Comparison of ENCODE assay signal across 7 cellular contexts in genomic region chr3:49690856-49691255, GRCh38. TPM values are rescaled to one million over a fixed set of nuclear protein-coding genes. Genes with fewer than 3 reads are reported as not detected.
DNase-seq lines count a peak whose midpoint lies in the region; ATAC-seq and TF ChIP-seq lines count a peak whose summit lies in the region.
"Not testable (repeated sequence)": the region's sequence is repeated elsewhere in the genome, so short reads cannot be mapped to it uniquely, and the experiment has no call there.

No MANE protein-coding gene starts in this region.

- CTCF ChIA-PET in PC-3 (lab: Charles Lee); activated CD4-positive, alpha-beta memory T cell treated with anti-CD3 and anti-CD28 coated beads for 36 hours (lab: Charles Lee): not testable (repeated sequence)

- WGBS in GM23248 (ENCODE audit: low coverage in 1 of 2, low lambda C conversion rate in 2 of 2, missing lambda C conversion rate in 2 of 2), 2 experiments, result 91 to 92% methylated on average over 3 of the region's 3 CpGs
- WGBS in psoas muscle, 3 donors, result 70 to 96% (median 73%) methylated on average over 3 of the region's 3 CpGs

- H3K4me2 ChIP-seq in GM23248 (ENCODE audit: unreplicated experiment), result peak overlapping the region; percentile 98
- H3K4me2 ChIP-seq in PC-3 (ENCODE audit: low read length), result peak overlapping the region; percentile 92; the same call in 1 of the 2 replicates

- not testable (repeated sequence) for H3K9ac ChIP-seq in GM23248; PC-3 (ENCODE audit: low read length)

- H4K20me1 ChIP-seq in GM23248 (ENCODE audit: insufficient read depth); PC-3 (ENCODE audit: low read length): not testable (repeated sequence)

- not testable (repeated sequence) for H3K9me2 ChIP-seq in GM23248 (ENCODE audit: insufficient read depth); PC-3 (replicated peaks; ENCODE audit: low read length)

- in situ Hi-C loops in GM23248 (cut with MboI), result not testable (repeated sequence)

- H3K36me3 ChIP-seq in GM23248 (ENCODE audit: low read depth); PC-3 (ENCODE audit: low read depth, low read length); psoas muscle (ENCODE audit: insufficient read depth in 1 of 2, low read depth in 1 of 2): not testable (repeated sequence)

- not testable (repeated sequence) for H2AFZ ChIP-seq in GM23248; PC-3 (ENCODE audit: low read length)

- H3K27ac ChIP-seq in GM23248; PC-3 (ENCODE audit: low read length): not testable (repeated sequence)
- peak overlapping the region; percentile 53 for H3K27ac ChIP-seq in psoas muscle

- H3K4me1 ChIP-seq in GM23248 (ENCODE audit: insufficient read depth) (peaks cover 11% of the 10 kb centered on the region; the same call in 1 of the 2 replicates), psoas muscle (peaks cover 57% of the 10 kb centered on the region)
- H3K4me1 ChIP-seq in PC-3 (ENCODE audit: insufficient read depth, low read length), result not testable (repeated sequence)

- DNase-seq in GM23248; PC-3; activated CD4-positive, alpha-beta memory T cell treated with anti-CD3 and anti-CD28 coated beads for 36 hours; effector memory CD8-positive, alpha-beta T cell; naive B cell; psoas muscle: not testable (repeated sequence)

- BruUV-seq in PC-3 (replicated peaks; lab: Mats Ljungman, UMichigan), result not testable (repeated sequence)

- POLR2A ChIA-PET in PC-3 (lab: Charles Lee; ENCODE audit: unreplicated experiment); activated CD4-positive, alpha-beta memory T cell treated with anti-CD3 and anti-CD28 coated beads for 36 hours (lab: Charles Lee): not testable (repeated sequence)

- H3K9me3 ChIP-seq in GM23248 (ENCODE audit: low read depth); PC-3 (ENCODE audit: low read length); psoas muscle: not testable (repeated sequence)

- not testable (repeated sequence) for H3K9me3 Mint-ChIP-seq in activated CD4-positive, alpha-beta memory T cell treated with anti-CD3 and anti-CD28 coated beads for 36 hours; activated naive CD8-positive, alpha-beta T cell (ENCODE audit: low read depth); effector memory CD8-positive, alpha-beta T cell; naive B cell

- H3K27me3 ChIP-seq in GM23248 (replicated peaks; ENCODE audit: insufficient read depth); PC-3 (ENCODE audit: low read length); psoas muscle (ENCODE audit: insufficient read depth in 3 of 3, low read length in 2 of 3): not testable (repeated sequence)

- not testable (repeated sequence) for TF ChIP-seq CTCF in PC-3 (conservative IDR thresholded peaks at IDR 0.05; ENCODE audit: low read depth, low read length); psoas muscle (IDR thresholded peaks at IDR 0.05)

- ATAC-seq in PC-3; effector memory CD8-positive, alpha-beta T cell (replicated peaks); naive B cell (ENCODE audit: low read depth in 2 of 2); psoas muscle: not testable (repeated sequence)

- not testable (repeated sequence) for H3K27me3 Mint-ChIP-seq in activated CD4-positive, alpha-beta memory T cell treated with anti-CD3 and anti-CD28 coated beads for 36 hours; activated naive CD8-positive, alpha-beta T cell; effector memory CD8-positive, alpha-beta T cell; naive B cell

- H3K4me3 ChIP-seq in GM23248; PC-3 (ENCODE audit: low read length): not testable (repeated sequence)
- peak overlapping the region; percentile 98 for H3K4me3 ChIP-seq in psoas muscle

- peak overlapping the region; percentile 98 for H3K4me3 Mint-ChIP-seq in activated CD4-positive, alpha-beta memory T cell treated with anti-CD3 and anti-CD28 coated beads for 36 hours
- H3K4me3 Mint-ChIP-seq in activated naive CD8-positive, alpha-beta T cell, result peak overlapping the region; percentile 94
- peak overlapping the region; percentile 97 to 98 for H3K4me3 Mint-ChIP-seq in effector memory CD8-positive, alpha-beta T cell
- H3K4me3 Mint-ChIP-seq in naive B cell, result peak overlapping the region; percentile 13 to 97 (median 96)

- H3K79me2 ChIP-seq in GM23248 (ENCODE audit: insufficient read depth) (peaks cover 53% of the 10 kb centered on the region), PC-3 (ENCODE audit: low read length) (peaks cover 25% of the 10 kb centered on the region)

- H3K27ac Mint-ChIP-seq in activated CD4-positive, alpha-beta memory T cell treated with anti-CD3 and anti-CD28 coated beads for 36 hours; activated naive CD8-positive, alpha-beta T cell: not testable (repeated sequence)
- H3K27ac Mint-ChIP-seq in effector memory CD8-positive, alpha-beta T cell, result peak overlapping the region in 1 of 2 donors; percentile 98
- H3K27ac Mint-ChIP-seq in naive B cell, result peak overlapping the region in 1 of 6 donors; percentile 24

- H3K36me3 Mint-ChIP-seq in activated CD4-positive, alpha-beta memory T cell treated with anti-CD3 and anti-CD28 coated beads for 36 hours; activated naive CD8-positive, alpha-beta T cell; naive B cell: not testable (repeated sequence)
- H3K36me3 Mint-ChIP-seq in effector memory CD8-positive, alpha-beta T cell (ENCODE audit: insufficient read depth), result peaks cover 30% of the 10 kb centered on the region

- peaks cover 28% of the 10 kb centered on the region for H3K4me1 Mint-ChIP-seq in activated CD4-positive, alpha-beta memory T cell treated with anti-CD3 and anti-CD28 coated beads for 36 hours (ENCODE audit: low read depth)
- H3K4me1 Mint-ChIP-seq in activated naive CD8-positive, alpha-beta T cell (ENCODE audit: low read depth), result peaks cover 33% of the 10 kb centered on the region
- H3K4me1 Mint-ChIP-seq in effector memory CD8-positive, alpha-beta T cell (ENCODE audit: low read depth in 2 of 2), result peaks cover 36 to 43% of the 10 kb centered on the region in 2 donors
- peaks cover 26 to 43% (median 39%) of the 10 kb centered on the region in 3 donors for H3K4me1 Mint-ChIP-seq in naive B cell

- intact Hi-C loops in PC-3 (cut with micrococcal nuclease); activated CD4-positive, alpha-beta memory T cell treated with anti-CD3 and anti-CD28 coated beads for 36 hours (cut with micrococcal nuclease); psoas muscle (cut with DNase I): not testable (repeated sequence)

- not testable (repeated sequence) for H3F3A ChIP-seq in GM23248 (ENCODE audit: insufficient read depth); PC-3 (ENCODE audit: low read length, unreplicated experiment)

RNA-seq across cellular contexts. Expression of gene RNF123, which starts 1.5 kb away (rescaled TPM):
- 22.8 and 25.7 TPM in 2 replicates for total RNA-seq in GM23248 (2014; rRNA removed; shearing (Covaris generic))
- 18.7 and 21.6 TPM in 2 replicates for polyA plus RNA-seq in GM23248 (2016; fragmentation: Nextera tagmentation; extraction: Ambion mirVana)
- total RNA-seq in PC-3 (2014; rRNA removed), result 38.6 and 43.0 TPM in 2 replicates
- 10 to 100 TPM; 21.0 to 29.7 TPM for total RNA-seq in activated CD4-positive, alpha-beta memory T cell treated with anti-CD3 and anti-CD28 coated beads for 36 hours
- 10 to 100 TPM in 5 of 6 donors, 1 to 10 TPM in 1; 5.7 to 19.5 (median 11.0) TPM for polyA plus RNA-seq in naive B cell (ENCODE audit: low read depth in 6 of 6)
- 100 to 1,000 TPM; 105 to 170 (median 146) TPM for total RNA-seq in psoas muscle
- polyA plus RNA-seq in psoas muscle, result 10 to 100 TPM; 36.1 to 89.3 (median 76.9) TPM

RNA-seq across cellular contexts. Expression of gene MST1, which starts 1.6 kb away (rescaled TPM):
- 6.3 and 6.4 TPM in 2 replicates for total RNA-seq in GM23248 (2014; rRNA removed; shearing (Covaris generic))
- 2.5 and 3.0 TPM in 2 replicates for polyA plus RNA-seq in GM23248 (2016; fragmentation: Nextera tagmentation; extraction: Ambion mirVana)
- total RNA-seq in PC-3 (2014; rRNA removed), result 1.7 and 2.8 TPM in 2 replicates
- total RNA-seq in activated CD4-positive, alpha-beta memory T cell treated with anti-CD3 and anti-CD28 coated beads for 36 hours, result 1 to 10 TPM; 8.1 to 8.2 TPM
- polyA plus RNA-seq in naive B cell (ENCODE audit: low read depth in 6 of 6), result 1 to 10 TPM in 2 of 6 donors, under 1 TPM in 1, not detected in 3; 0.41 to 1.8 (median 1.1) TPM
- total RNA-seq in psoas muscle, result 1 to 10 TPM; 3.2 to 7.0 (median 4.7) TPM
- 1 to 10 TPM; 1.4 to 4.5 (median 2.0) TPM for polyA plus RNA-seq in psoas muscle

RNA-seq across cellular contexts. Expression of gene APEH, which starts 16.7 kb away (rescaled TPM):
- total RNA-seq in GM23248 (2014; rRNA removed; shearing (Covaris generic)), result 108 and 126 TPM in 2 replicates
- polyA plus RNA-seq in GM23248 (2016; fragmentation: Nextera tagmentation; extraction: Ambion mirVana) (83.3 and 89.1 TPM in 2 replicates), naive B cell (ENCODE audit: low read depth in 6 of 6) (100 to 1,000 TPM in 1 of 6 donors, 10 to 100 TPM in 5; 73.4 to 105 (median 82.2) TPM), psoas muscle (100 to 1,000 TPM in 1 of 3 donors, 10 to 100 TPM in 2; 70.8 to 109 (median 89.1) TPM)
- total RNA-seq in PC-3 (2014; rRNA removed) (236 and 246 TPM in 2 replicates), psoas muscle (100 to 1,000 TPM; 115 to 189 (median 165) TPM)
- total RNA-seq in activated CD4-positive, alpha-beta memory T cell treated with anti-CD3 and anti-CD28 coated beads for 36 hours, result 100 to 1,000 TPM; 141 to 143 TPM

RNA-seq across cellular contexts. Expression of gene AMIGO3, which starts 28.6 kb away (rescaled TPM):
- 3.2 TPM in 1 of 2 replicates, not detected in the other for total RNA-seq in GM23248 (2014; rRNA removed; shearing (Covaris generic))
- polyA plus RNA-seq in GM23248 (2016; fragmentation: Nextera tagmentation; extraction: Ambion mirVana) (0.18 and 0.25 TPM in 2 replicates), naive B cell (ENCODE audit: low read depth in 6 of 6) (under 1 TPM in 2 of 6 donors, not detected in 4; 0.30 to 0.77 TPM), psoas muscle (under 1 TPM; 0.38 to 0.94 (median 0.49) TPM)
- total RNA-seq in PC-3 (2014; rRNA removed) (1.8 and 2.1 TPM in 2 replicates), psoas muscle (under 1 TPM in 1 of 4 donors, not detected in 3; 0.36 TPM)
- total RNA-seq in activated CD4-positive, alpha-beta memory T cell treated with anti-CD3 and anti-CD28 coated beads for 36 hours, result not detected

RNA-seq across cellular contexts. Expression of gene GMPPB, which starts 32.9 kb away (rescaled TPM):
- total RNA-seq in GM23248 (2014; rRNA removed; shearing (Covaris generic)), result 36.2 and 37.8 TPM in 2 replicates
- 22.8 and 24.1 TPM in 2 replicates for polyA plus RNA-seq in GM23248 (2016; fragmentation: Nextera tagmentation; extraction: Ambion mirVana)
- 69.5 and 83.9 TPM in 2 replicates for total RNA-seq in PC-3 (2014; rRNA removed)
- total RNA-seq in activated CD4-positive, alpha-beta memory T cell treated with anti-CD3 and anti-CD28 coated beads for 36 hours, result 10 to 100 TPM; 41.0 to 45.4 TPM
- polyA plus RNA-seq in naive B cell (ENCODE audit: low read depth in 6 of 6), result 10 to 100 TPM; 11.5 to 22.0 (median 14.6) TPM
- total RNA-seq in psoas muscle, result 10 to 100 TPM in 2 of 4 donors, 1 to 10 TPM in 2; 9.3 to 14.5 (median 11.1) TPM
- polyA plus RNA-seq in psoas muscle, result 10 to 100 TPM; 12.5 to 30.7 (median 22.2) TPM
